26 cellular contexts compared by ENCODE assay signal in genomic region chr12:95974358-95974757, GRCh38. TPM values are rescaled to one million over a fixed set of nuclear protein-coding genes. Genes with fewer than 3 reads are reported as not detected.
"Had no signal": no experiment of that assay in that cellular context is flagged by ENCODE, and none has a peak within 500 bp of the region (broad histone marks: within the 10 kb centered on the region; RNA-seq: fewer than 3 reads in every experiment).

No MANE protein-coding gene starts in this region.

- H3K9me3 ChIP-seq: MG63, SK-N-SH had no signal

- H3K27ac ChIP-seq: HL-60, RWPE1 had no signal

- H3K27me3 ChIP-seq: MG63 had no signal

- H3K4me2 ChIP-seq: SK-N-SH had no signal

- H3K9ac ChIP-seq: SK-N-SH had no signal

- ATAC-seq: Panc1, PC-3 had no signal

- DNase-seq: IMR-90, Karpas-422, KG1, MG63, NCI-H1092, NCI-H1105 treated with DMSO at 0.1 percent for 48 hours, NCI-H1417 treated with DMSO at 0.1 percent for 48 hours, NCI-H146, NCI-H1694 treated with DMSO at 0.1 percent for 48 hours, NCI-H1930, NCI-H2081, NCI-H2107, NCI-H226, NCI-H446, NCI-H510A, NCI-H524 treated with DMSO at 0.1 percent for 48 hours, NCI-H69, NCI-H774, PC-3, SHP77, SK-N-SH had no signal

- H3K36me3 ChIP-seq: MG63 had no signal

- H3K4me3 ChIP-seq: MG63 had no signal

- FAIRE-seq: HTR-8/SVneo had no signal

RNA-seq across cellular contexts. Expression of gene HAL, which starts 21.8 kb away (rescaled TPM):
- total RNA-seq: SK-MEL-5 had no signal

RNA-seq across cellular contexts. Expression of gene AMDHD1, which starts 31.2 kb away (rescaled TPM):
- polyA plus RNA-seq: IMR-90 had no signal

RNA-seq across cellular contexts. Expression of gene CCDC38, which starts 31.9 kb away (rescaled TPM):
- total RNA-seq: IMR-90, PC-3 had no signal
- polyA plus RNA-seq: IMR-90, SK-N-SH had no signal
